Comparison of ENCODE assay signal across 1 cellular context in the genomic region with DNA sequence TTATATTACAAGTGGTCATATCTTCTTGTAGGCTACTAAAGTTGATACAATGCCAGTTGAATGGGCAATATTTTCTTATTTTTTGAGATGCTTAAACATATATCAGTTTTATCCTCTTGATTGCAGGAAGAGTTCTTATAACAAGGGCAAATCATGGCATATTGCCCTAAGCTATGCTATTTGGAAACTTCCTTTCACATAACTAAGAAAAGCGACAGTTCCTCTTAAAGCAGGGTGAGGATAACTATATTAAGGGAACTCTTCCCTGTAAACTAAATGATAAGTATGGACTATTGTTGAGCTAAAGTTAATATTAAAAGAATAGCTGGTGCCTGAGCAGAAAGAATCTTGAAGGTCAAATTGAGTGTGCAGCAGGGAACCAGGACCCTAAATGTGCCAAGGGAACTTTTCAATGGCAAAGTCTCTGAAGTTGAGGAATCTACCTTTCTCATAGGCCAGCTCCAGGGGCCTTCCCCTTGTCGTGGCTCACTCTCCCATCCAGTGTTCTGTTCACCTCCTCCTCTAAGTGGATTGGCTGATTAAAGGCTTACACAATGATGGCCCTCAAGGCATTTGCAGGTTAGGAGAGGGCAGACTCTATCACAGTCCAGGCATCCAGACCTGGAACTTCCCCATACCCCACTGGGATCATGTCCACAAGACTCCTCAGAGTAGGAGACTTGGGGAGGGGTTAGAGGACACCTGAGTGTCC.
TF ChIP-seq lines count a peak whose summit lies in the region.

No MANE protein-coding gene starts in this region.

TF ChIP-seq in K562, 482 proteins besides CTCF, POLR2A, EP300 and RAD21 (continued from another document and continues in another):
- TF ChIP-seq ZHX1 (conservative IDR thresholded peaks at IDR 0.05; ENCODE audit: low read length) (no peak), NR2C1 (IDR thresholded peaks at IDR 0.05) (no peak), NR2C1 (tag; IDR thresholded peaks at IDR 0.05) (no peak), MYNN (IDR thresholded peaks at IDR 0.05) (no peak), MYNN (CRISPR knock-in tag; IDR thresholded peaks at IDR 0.05) (no peak), STAG1 (CRISPR knock-in tag; IDR thresholded peaks at IDR 0.05; ENCODE audit: borderline replicate concordance) (no peak), NR3C1 (CRISPR knock-in tag; IDR thresholded peaks at IDR 0.05) (no peak), PKNOX1 (IDR thresholded peaks at IDR 0.05) (no peak), CBX3 (IDR thresholded peaks at IDR 0.05; ENCODE audit: borderline replicate concordance in 1 of 2, low read length in 2 of 2) (no peak), ZNF217 (CRISPR knock-in tag; IDR thresholded peaks at IDR 0.05) (no peak), RCOR1 (IDR thresholded peaks at IDR 0.05; ENCODE audit: borderline replicate concordance in 1 of 2, low read depth in 2 of 2, low read length in 2 of 2) (no peak), ELF2 (CRISPR knock-in tag; IDR thresholded peaks at IDR 0.05) (no peak), ZNF41 (CRISPR knock-in tag; conservative IDR thresholded peaks at IDR 0.05) (no peak), HEY1 (CRISPR knock-in tag; IDR thresholded peaks at IDR 0.05; ENCODE audit: borderline replicate concordance) (no peak), ZNF174 (CRISPR knock-in tag; IDR thresholded peaks at IDR 0.05) (no peak), MAX (CRISPR knock-in tag; IDR thresholded peaks at IDR 0.05) (no peak), XRCC4 (IDR thresholded peaks at IDR 0.05; ENCODE audit: extremely low read depth, insufficient read depth, insufficient read length) (no peak), NFRKB (IDR thresholded peaks at IDR 0.05; ENCODE audit: low read depth) (0 out of 2 replicates have a peak, but pooled peaks have one; percentile 19), ZNF444 (CRISPR knock-in tag; IDR thresholded peaks at IDR 0.05) (no peak), GABPB2 (CRISPR knock-in tag; conservative IDR thresholded peaks at IDR 0.05) (no peak), CTBP1 (IDR thresholded peaks at IDR 0.05; ENCODE audit: borderline replicate concordance) (no peak), SMAD1 (IDR thresholded peaks at IDR 0.05; ENCODE audit: low read depth, low read length, partially characterized antibody) (no peak), ZC3H11A (IDR thresholded peaks at IDR 0.05; ENCODE audit: low read depth, low read length) (no peak), BCLAF1 (IDR thresholded peaks at IDR 0.05; ENCODE audit: borderline replicate concordance in 1 of 2, control insufficient read depth in 1 of 2, low read depth in 2 of 2, low read length in 1 of 2) (no peak), ARID2 (IDR thresholded peaks at IDR 0.05) (no peak), HIVEP1 (CRISPR knock-in tag; IDR thresholded peaks at IDR 0.05) (no peak), NFE2L1 (tag; IDR thresholded peaks at IDR 0.05; ENCODE audit: borderline replicate concordance, low read depth) (no peak), NRF1 (conservative IDR thresholded peaks at IDR 0.05 in 1 of 2, IDR thresholded peaks at IDR 0.05 in 1 of 2) (0 out of 4 replicates have a peak, but pooled peaks of 1 of the 2 experiments have one; percentile 10), SAFB (IDR thresholded peaks at IDR 0.05; ENCODE audit: borderline replicate concordance, low read depth, low read length) (no peak), CBFA2T3 (IDR thresholded peaks at IDR 0.05) (no peak), NR0B1 (IDR thresholded peaks at IDR 0.05; ENCODE audit: partially characterized antibody) (no peak), MEIS2 (IDR thresholded peaks at IDR 0.05; ENCODE audit: partially characterized antibody) (no peak), EHMT2 (IDR thresholded peaks at IDR 0.05) (0 out of 2 replicates have a peak, but pooled peaks have one; percentile 15), PHF8 (IDR thresholded peaks at IDR 0.05; ENCODE audit: borderline replicate concordance, low read length) (no peak), ZNF77 (CRISPR knock-in tag; IDR thresholded peaks at IDR 0.05) (no peak), ZNF318 (IDR thresholded peaks at IDR 0.05; ENCODE audit: borderline replicate concordance in 1 of 2, low read depth in 1 of 2) (no peak), SRF (CRISPR knock-in tag; IDR thresholded peaks at IDR 0.05) (no peak), RFX1 (IDR thresholded peaks at IDR 0.05) (no peak), ETV5 (CRISPR knock-in tag; IDR thresholded peaks at IDR 0.05; ENCODE audit: low read depth) (0 out of 2 replicates have a peak, but pooled peaks have one; percentile 14), SUPT5H (IDR thresholded peaks at IDR 0.05) (no peak), ZFX (CRISPR knock-in tag; IDR thresholded peaks at IDR 0.05) (no peak)
- TF ChIP-seq, protein P1, sequence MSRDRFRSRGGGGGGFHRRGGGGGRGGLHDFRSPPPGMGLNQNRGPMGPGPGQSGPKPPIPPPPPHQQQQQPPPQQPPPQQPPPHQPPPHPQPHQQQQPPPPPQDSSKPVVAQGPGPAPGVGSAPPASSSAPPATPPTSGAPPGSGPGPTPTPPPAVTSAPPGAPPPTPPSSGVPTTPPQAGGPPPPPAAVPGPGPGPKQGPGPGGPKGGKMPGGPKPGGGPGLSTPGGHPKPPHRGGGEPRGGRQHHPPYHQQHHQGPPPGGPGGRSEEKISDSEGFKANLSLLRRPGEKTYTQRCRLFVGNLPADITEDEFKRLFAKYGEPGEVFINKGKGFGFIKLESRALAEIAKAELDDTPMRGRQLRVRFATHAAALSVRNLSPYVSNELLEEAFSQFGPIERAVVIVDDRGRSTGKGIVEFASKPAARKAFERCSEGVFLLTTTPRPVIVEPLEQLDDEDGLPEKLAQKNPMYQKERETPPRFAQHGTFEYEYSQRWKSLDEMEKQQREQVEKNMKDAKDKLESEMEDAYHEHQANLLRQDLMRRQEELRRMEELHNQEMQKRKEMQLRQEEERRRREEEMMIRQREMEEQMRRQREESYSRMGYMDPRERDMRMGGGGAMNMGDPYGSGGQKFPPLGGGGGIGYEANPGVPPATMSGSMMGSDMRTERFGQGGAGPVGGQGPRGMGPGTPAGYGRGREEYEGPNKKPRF (IDR thresholded peaks at IDR 0.05; ENCODE audit: low read depth, low read length), result no peak
